8 cellular contexts compared by ENCODE assay signal in the genomic region with DNA sequence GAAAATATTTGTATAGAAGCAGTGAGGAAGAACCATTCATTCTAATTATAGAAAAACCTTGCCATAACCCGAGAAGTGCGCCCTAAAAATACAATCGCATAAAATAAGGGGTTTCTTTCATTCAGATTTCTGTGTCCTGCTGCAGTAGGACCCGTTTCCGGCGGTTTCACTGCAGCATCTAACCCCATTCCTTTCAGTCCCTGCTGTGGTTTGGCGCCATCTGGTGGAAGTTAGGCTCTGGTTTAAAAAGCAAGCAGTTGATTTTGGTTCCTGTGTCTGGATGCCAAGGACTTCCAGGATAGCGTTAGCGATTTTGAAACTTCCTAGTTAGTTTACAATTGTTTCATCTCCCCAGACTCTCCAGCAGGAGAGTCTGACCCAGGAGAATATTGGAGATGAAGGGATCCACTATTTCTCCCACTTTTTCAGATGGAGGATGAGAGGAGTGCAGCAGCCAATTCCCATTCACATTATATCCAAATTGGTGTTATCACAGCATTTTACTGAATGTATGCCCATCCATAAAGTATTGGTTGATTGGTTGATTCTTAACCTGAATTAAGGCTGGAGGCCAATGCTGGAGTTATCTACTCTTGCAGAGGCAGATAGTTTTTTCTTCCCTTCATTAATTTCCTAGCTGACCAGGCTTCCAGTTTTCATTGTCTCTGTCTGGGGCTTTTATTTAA.
DNase-seq lines count a peak whose midpoint lies in the region; ATAC-seq and TF ChIP-seq lines count a peak whose summit lies in the region.

No MANE protein-coding gene starts in this region.

- H3K27ac ChIP-seq in PC-3 (ENCODE audit: low read length) (no peak overlapping the region), substantia nigra (ENCODE audit: low read depth, low read length, poor library complexity, severe bottlenecking) (no peak overlapping the region)

- H3K79me2 ChIP-seq in PC-3 (ENCODE audit: low read length) = no peaks in the 10 kb centered on the region

- H3K9me2 ChIP-seq in PC-3 (replicated peaks; ENCODE audit: low read length) = no peaks in the 10 kb centered on the region

- peaks cover 25% of the 10 kb centered on the region for H3K27me3 ChIP-seq in PC-3 (ENCODE audit: low read length)
- H3K27me3 ChIP-seq in neuron (ENCODE audit: insufficient read depth, low read length) = no peaks in the 10 kb centered on the region

- BruUV-seq in PC-3 (replicated peaks; lab: Mats Ljungman, UMichigan) = no TSS peak

- no peaks in the 10 kb centered on the region for H3K9me3 Mint-ChIP-seq in activated T-cell treated with anti-CD3 and anti-CD28 coated beads, Interleukin-2, amount 50 U/mL, for 4 hours

- no peak overlapping the region for H2AFZ ChIP-seq in PC-3 (ENCODE audit: low read length)
- peak overlapping the region; percentile 50 for H2AFZ ChIP-seq in neuron (ENCODE audit: low read depth, low read length)

- H3K4me3 ChIP-seq in PC-3 (ENCODE audit: low read length) (no peak overlapping the region; the same call in 1 of the 2 replicates), fibroblast of pulmonary artery (replicated peaks; ENCODE audit: low read depth, low read length) (no peak overlapping the region), neuron (ENCODE audit: low read length) (no peak overlapping the region)

- ATAC-seq in GM21723 (IDR thresholded peaks at IDR 0.05; ENCODE audit: unreplicated experiment) = peak; percentile 97
- peak; percentile 91 for ATAC-seq in PC-3
- peak in 1 of 2 donors; percentile 54 for ATAC-seq in activated T-cell treated with anti-CD3 and anti-CD28 coated beads, Interleukin-2, amount 50 U/mL, for 4 hours

- POLR2A ChIA-PET in PC-3 (lab: Charles Lee; ENCODE audit: unreplicated experiment) = no interaction called here

- H3K4me1 ChIP-seq in PC-3 (ENCODE audit: insufficient read depth, low read length) = no peaks in the 10 kb centered on the region
- no peaks in the 10 kb centered on the region for H3K4me1 ChIP-seq in neuron (ENCODE audit: insufficient read depth, low read length)

- H3K27me3 Mint-ChIP-seq in activated T-cell treated with anti-CD3 and anti-CD28 coated beads, Interleukin-2, amount 50 U/mL, for 4 hours (ENCODE audit: low read depth) = no peaks in the 10 kb centered on the region

- intact Hi-C loops in PC-3 (cut with micrococcal nuclease) = loop anchor here (1.0 to 5.0 kb wide), 7 partner anchors 33 to 1090 kb away; no protein-coding TSS in a partner anchor

- H3K4me2 ChIP-seq in PC-3 (ENCODE audit: low read length) = peak overlapping the region; percentile 41

- no peaks in the 10 kb centered on the region for H4K20me1 ChIP-seq in PC-3 (ENCODE audit: low read length)

- DNase-seq in DMS79 treated with DMSO at 0.1 percent for 48 hours (lab: John Stamatoyannopoulos, UW) (peak; percentile 66), KBM-7 (peak; percentile 81), PC-3 (peak; percentile 86), fibroblast of pulmonary artery (ENCODE audit: low read depth) (peak; percentile 93), substantia nigra (lab: John Stamatoyannopoulos, UW) (peak in 47 of 49 donors; percentile 3 to 89 (median 71))
- peak; percentile 42 for DNase-seq in activated T-cell treated with anti-CD3 and anti-CD28 coated beads, Interleukin-2, amount 50 U/mL, for 4 hours

- H3K9me3 ChIP-seq in PC-3 (ENCODE audit: low read length) (no peaks in the 10 kb centered on the region), neuron (ENCODE audit: low read length) (no peaks in the 10 kb centered on the region)

- H3K4me3 Mint-ChIP-seq in activated T-cell treated with anti-CD3 and anti-CD28 coated beads, Interleukin-2, amount 50 U/mL, for 4 hours = no peak overlapping the region

- H3K36me3 Mint-ChIP-seq in activated T-cell treated with anti-CD3 and anti-CD28 coated beads, Interleukin-2, amount 50 U/mL, for 4 hours (ENCODE audit: insufficient read depth) = no peaks in the 10 kb centered on the region

- CTCF ChIA-PET in PC-3 (lab: Charles Lee) = interaction anchor here (0.5 to 0.6 kb wide), 3 partner anchors 42 to 400 kb away, joined by 3 to 11 read pairs (median 6); no protein-coding TSS in a partner anchor

- TF ChIP-seq CTCF in PC-3 (conservative IDR thresholded peaks at IDR 0.05; ENCODE audit: low read depth, low read length) (peak; percentile 90), fibroblast of pulmonary artery (IDR thresholded peaks at IDR 0.05; ENCODE audit: low read length, missing control alignments) (peak; percentile 92)

- no peaks in the 10 kb centered on the region for H3F3A ChIP-seq in PC-3 (ENCODE audit: low read length, unreplicated experiment)

- no peaks in the 10 kb centered on the region for H3K4me1 Mint-ChIP-seq in activated T-cell treated with anti-CD3 and anti-CD28 coated beads, Interleukin-2, amount 50 U/mL, for 4 hours (ENCODE audit: low read depth)

- no peak overlapping the region for H3K9ac ChIP-seq in PC-3 (ENCODE audit: low read length)

- in situ Hi-C loops in KBM-7 (cut with MboI; ENCODE audit: low pct_unique_long_range_greater_than_20kb, low sequenced_read_pairs) = no loop called here

- H3K36me3 ChIP-seq in PC-3 (ENCODE audit: low read depth, low read length) (no peaks in the 10 kb centered on the region), neuron (ENCODE audit: insufficient read depth, low read length) (no peaks in the 10 kb centered on the region)

Comparison
In these comparisons a context has a peak if more than half of its experiments do, and no peak if none do; other contexts are left out.
1. DNase-seq: peak in every context shown above with its lines; median percentile 93 in fibroblast of pulmonary artery; 86 in PC-3; 81 in KBM-7; 71 in substantia nigra; 66 in DMS79 treated with DMSO at 0.1 percent for 48 hours; 42 in activated T-cell treated with anti-CD3 and anti-CD28 coated beads, Interleukin-2, amount 50 U/mL, for 4 hours.